ENCODE assay signal across 15 cellular contexts in genomic region chr6:116017546-116018276, GRCh38. TPM values are rescaled to one million over a fixed set of nuclear protein-coding genes. Genes with fewer than 3 reads are reported as not detected.
A peak's percentile ranks its signal among the peaks of the same experiment; 100 is the strongest.
DNase-seq lines count a peak whose midpoint lies in the region; ATAC-seq, FAIRE-seq and TF ChIP-seq lines count a peak whose summit lies in the region.
"Had no signal": no experiment of that assay in that cellular context is flagged by ENCODE, and none has a peak within 500 bp of the region (broad histone marks: within the 10 kb centered on the region; RNA-seq: fewer than 3 reads in every experiment).

No MANE protein-coding gene starts in this region.

- no peak for DNase-seq in GM12891 (ENCODE audit: insufficient read length, low spot score)
- DNase-seq in GM23338 (ENCODE audit: low spot score) = no peak
- no peak for DNase-seq in breast epithelium (ENCODE audit: low spot score in 2 of 2)
- DNase-seq in stimulated activated CD4-positive, alpha-beta T cell treated with anti-CD3 and anti-CD28 coated beads, Interleukin-2, amount 100 ng/mL, for 24 hours = no peak
- DNase-seq in MM.1S = no peak
- DNase-seq in NCI-H510A (lab: John Stamatoyannopoulos, UW) = no peak
- DNase-seq: activated CD4-positive, alpha-beta T cell treated with anti-CD3 and anti-CD28 coated beads, Interleukin-2, amount 10 ng/mL, durations not matched to agents 7 days and 5 days; activated effector memory CD4-positive, alpha-beta T cell treated with anti-CD3 and anti-CD28 coated beads, Interleukin-2, amount 50 U/mL, for 16 hours; cerebellar nuclear complex; naive thymus-derived CD4-positive, alpha-beta T cell; NCI-H1048; stimulated activated CD4-positive, alpha-beta T cell treated with anti-CD3 and anti-CD28 coated beads, Interleukin-12 subunit alpha, Interleukin-12 subunit beta, amount 100 ng/mL, for 4 hours had no signal

- H4K20me1 ChIP-seq in GM23338 (replicated peaks; ENCODE audit: insufficient read depth) (no peaks in the 10 kb centered on the region), MM.1S (ENCODE audit: insufficient read depth, low read length) (no peaks in the 10 kb centered on the region)

- H3F3A ChIP-seq in GM23338 (replicated peaks; ENCODE audit: low read depth) (no peaks in the 10 kb centered on the region), MM.1S (ENCODE audit: insufficient read depth, low read length) (no peaks in the 10 kb centered on the region)

- H3K27ac Mint-ChIP-seq in GM23338 (peak overlapping the region; percentile 84), nephron (peak overlapping the region; percentile 58 to 92 (median 87))
- H3K27ac Mint-ChIP-seq: activated CD4-positive, alpha-beta T cell treated with anti-CD3 and anti-CD28 coated beads, Interleukin-2, amount 10 ng/mL, durations not matched to agents 7 days and 5 days; CD14-positive monocyte; naive thymus-derived CD4-positive, alpha-beta T cell had no signal

- H3K4me3 ChIP-seq in GM23338 = no peak overlapping the region
- no peak overlapping the region for H3K4me3 ChIP-seq in breast epithelium
- no peak overlapping the region for H3K4me3 ChIP-seq in MM.1S (ENCODE audit: low read length)

- H3K36me3 Mint-ChIP-seq in GM23338 (ENCODE audit: low read depth) (no peaks in the 10 kb centered on the region), nephron (ENCODE audit: low read depth) (no peaks in the 10 kb centered on the region)
- H3K36me3 Mint-ChIP-seq: CD14-positive monocyte; naive thymus-derived CD4-positive, alpha-beta T cell had no signal

- no peaks in the 10 kb centered on the region for H3K4me1 ChIP-seq in GM23338 (ENCODE audit: insufficient read depth)
- H3K4me1 ChIP-seq in breast epithelium = no peaks in the 10 kb centered on the region
- H3K4me1 ChIP-seq in MM.1S (ENCODE audit: low read length) = no peaks in the 10 kb centered on the region

- H3K79me2 ChIP-seq in GM23338 (replicated peaks; ENCODE audit: insufficient read depth) (no peaks in the 10 kb centered on the region), MM.1S (ENCODE audit: low read length) (no peaks in the 10 kb centered on the region)

- no peak overlapping the region for H3K9ac ChIP-seq in MM.1S (ENCODE audit: low read length)

- H3K27me3 ChIP-seq in GM23338 (ENCODE audit: insufficient read depth) (no peaks in the 10 kb centered on the region), breast epithelium (no peaks in the 10 kb centered on the region), MM.1S (replicated peaks; ENCODE audit: insufficient read depth, low read length) (no peaks in the 10 kb centered on the region)

- H3K27me3 Mint-ChIP-seq in GM23338 (ENCODE audit: insufficient read depth, low read depth, poor library complexity) = no peaks in the 10 kb centered on the region
- H3K27me3 Mint-ChIP-seq in nephron (ENCODE audit: low read depth) = no peaks in the 10 kb centered on the region

- no peaks in the 10 kb centered on the region for H3K9me2 ChIP-seq in GM23338 (ENCODE audit: insufficient read depth)
- no peaks in the 10 kb centered on the region for H3K9me2 ChIP-seq in MM.1S (replicated peaks; ENCODE audit: insufficient read depth, low read length)

- H3K9me3 Mint-ChIP-seq in GM23338 (no peaks in the 10 kb centered on the region), nephron (no peaks in the 10 kb centered on the region)
- H3K9me3 Mint-ChIP-seq: activated CD4-positive, alpha-beta T cell treated with anti-CD3 and anti-CD28 coated beads, Interleukin-2, amount 10 ng/mL, durations not matched to agents 7 days and 5 days had no signal

- TF ChIP-seq POLR2A in GM12891 (IDR thresholded peaks at IDR 0.05; ENCODE audit: low read depth, low read length) (no peak), breast epithelium (IDR thresholded peaks at IDR 0.05) (no peak)

- H2AFZ ChIP-seq in GM23338 (peak overlapping the region; percentile 82; the same call in 1 of the 2 replicates), MM.1S (ENCODE audit: low read length) (no peak overlapping the region)

- H3K36me3 ChIP-seq in GM23338 (ENCODE audit: insufficient read depth) = no peaks in the 10 kb centered on the region
- no peaks in the 10 kb centered on the region for H3K36me3 ChIP-seq in breast epithelium
- H3K36me3 ChIP-seq in MM.1S (replicated peaks; ENCODE audit: insufficient read depth, low read length) = no peaks in the 10 kb centered on the region

- ATAC-seq in GM23338 (no peak), HG03159 (IDR thresholded peaks at IDR 0.05; ENCODE audit: unreplicated experiment) (no peak)
- ATAC-seq: naive thymus-derived CD4-positive, alpha-beta T cell had no signal

- H3K4me3 Mint-ChIP-seq in GM23338 = no peak overlapping the region
- peak overlapping the region in 1 of 3 experiments; percentile 4 for H3K4me3 Mint-ChIP-seq in nephron
- H3K4me3 Mint-ChIP-seq: activated CD4-positive, alpha-beta T cell treated with anti-CD3 and anti-CD28 coated beads, Interleukin-2, amount 10 ng/mL, durations not matched to agents 7 days and 5 days; CD14-positive monocyte; naive thymus-derived CD4-positive, alpha-beta T cell had no signal

- no peak overlapping the region for H3K27ac ChIP-seq in GM23338 (ENCODE audit: low read depth)
- peak overlapping the region; percentile 30 to 33 for H3K27ac ChIP-seq in breast epithelium
- no peak overlapping the region for H3K27ac ChIP-seq in MM.1S (ENCODE audit: low read length)

- no peak overlapping the region for H3K4me2 ChIP-seq in GM23338
- no peak overlapping the region for H3K4me2 ChIP-seq in MM.1S (ENCODE audit: low read depth, low read length)

- intact Hi-C loops in breast epithelium (cut with DNase I; ENCODE audit: low total_unique reads) = no loop called here

- TF ChIP-seq CTCF in GM23338 (conservative IDR thresholded peaks at IDR 0.05; ENCODE audit: low read depth in 2 of 2) (no peak), breast epithelium (IDR thresholded peaks at IDR 0.05) (no peak), nephron (IDR thresholded peaks at IDR 0.05; ENCODE audit: unreplicated experiment in 3 of 3) (no peak), MM.1S (IDR thresholded peaks at IDR 0.05; ENCODE audit: low read length) (no peak)

- H3K4me1 Mint-ChIP-seq in GM23338 (peaks cover 10% of the 10 kb centered on the region), nephron (peaks cover 43% of the 10 kb centered on the region)
- H3K4me1 Mint-ChIP-seq: activated CD4-positive, alpha-beta T cell treated with anti-CD3 and anti-CD28 coated beads, Interleukin-2, amount 10 ng/mL, durations not matched to agents 7 days and 5 days; CD14-positive monocyte; naive thymus-derived CD4-positive, alpha-beta T cell had no signal

- FAIRE-seq in GM12891 (lab: Jason Lieb, UNC) = peak; percentile 35

- H3K9me3 ChIP-seq in breast epithelium (no peaks in the 10 kb centered on the region), MM.1S (replicated peaks; ENCODE audit: insufficient read depth, low read length) (no peaks in the 10 kb centered on the region)

TF ChIP-seq in GM12891, 5 proteins besides CTCF, POLR2A, EP300 and RAD21:
- no peak for TF ChIP-seq PAX5 (IDR thresholded peaks at IDR 0.05; ENCODE audit: insufficient read depth, low read length, severe bottlenecking)

TF ChIP-seq in GM23338, 12 proteins besides CTCF, POLR2A, EP300 and RAD21 (continues in another document):
- TF ChIP-seq CREB1 (CRISPR knock-in tag; IDR thresholded peaks at IDR 0.05; ENCODE audit: low read depth) = no peak
- TF ChIP-seq NANOG (IDR thresholded peaks at IDR 0.05; ENCODE audit: borderline replicate concordance) = no peak

RNA-seq across cellular contexts. Expression of gene FRK, which starts 43.0 kb away (rescaled TPM):
- polyA plus RNA-seq in GM12891 (2012; ENCODE audit: low read depth, missing spikeins) = 0.33 TPM
- 0.12 and 0.24 TPM in 2 replicates for total RNA-seq in GM23338 (2014; rRNA removed; shearing (Covaris generic))
- 0.05 and 0.06 TPM in 2 replicates for polyA plus RNA-seq in GM23338 (2016; fragmentation: Nextera tagmentation; extraction: Ambion mirVana)
- total RNA-seq in breast epithelium = 10 to 100 TPM in 1 of 3 donors, 1 to 10 TPM in 1, under 1 TPM in 1; 0.64 to 10.5 (median 5.9) TPM
- polyA plus RNA-seq: CD14-positive monocyte; naive thymus-derived CD4-positive, alpha-beta T cell had no signal

Comparison
In these comparisons a context has a peak if more than half of its experiments do, and no peak if none do; other contexts are left out.
1. H3K27ac ChIP-seq: peak in breast epithelium (2 of 2); none in GM23338 (single experiment) and MM.1S (single experiment).